ENCODE assay signal across 8 cellular contexts in the genomic region with DNA sequence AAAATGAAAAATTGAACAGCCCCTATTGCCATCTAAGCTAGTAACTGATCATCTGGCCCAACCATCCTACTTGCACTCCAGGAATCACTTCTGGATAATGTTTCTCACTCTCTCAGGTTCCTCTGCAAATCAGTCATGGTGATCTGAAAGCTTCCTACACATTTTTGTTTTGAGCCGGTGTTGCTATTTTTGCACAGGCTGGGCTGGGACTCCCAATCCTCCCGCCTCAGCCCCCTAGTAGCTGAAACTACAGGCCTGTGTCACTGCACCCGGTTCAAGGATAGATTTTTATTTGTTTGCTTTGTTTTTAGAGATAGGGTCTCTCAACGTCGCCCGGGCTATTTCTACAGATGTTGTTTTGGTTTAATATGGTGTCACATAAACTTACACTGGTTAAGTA. TPM values are rescaled to one million over a fixed set of nuclear protein-coding genes. Genes with fewer than 3 reads are reported as not detected.
DNase-seq lines count a peak whose midpoint lies in the region; ATAC-seq and TF ChIP-seq lines count a peak whose summit lies in the region.

No MANE protein-coding gene starts in this region.

- POLR2A ChIA-PET in activated CD8-positive, alpha-beta T cell treated with anti-CD3 and anti-CD28 coated beads for 36 hours (lab: Charles Lee): no interaction called here

- TF ChIP-seq CTCF in activated CD8-positive, alpha-beta T cell treated with anti-CD3 and anti-CD28 coated beads for 36 hours (IDR thresholded peaks at IDR 0.05): no peak
- no peak for TF ChIP-seq CTCF in nephron progenitor cell (IDR thresholded peaks at IDR 0.05)

- H3K27me3 Mint-ChIP-seq in activated CD8-positive, alpha-beta T cell treated with anti-CD3 and anti-CD28 coated beads for 36 hours: peaks cover 3% of the 10 kb centered on the region
- H3K27me3 Mint-ChIP-seq in nephron progenitor cell (ENCODE audit: low read depth, poor library complexity): peaks cover 10% of the 10 kb centered on the region

- intact Hi-C loops in activated CD8-positive, alpha-beta T cell treated with anti-CD3 and anti-CD28 coated beads for 36 hours (cut with micrococcal nuclease): no loop called here

- peaks cover 11% of the 10 kb centered on the region for H3K36me3 Mint-ChIP-seq in activated CD8-positive, alpha-beta T cell treated with anti-CD3 and anti-CD28 coated beads for 36 hours (ENCODE audit: low read depth)
- no peaks in the 10 kb centered on the region for H3K36me3 Mint-ChIP-seq in nephron progenitor cell (ENCODE audit: low read depth)

- H3K9me3 Mint-ChIP-seq in activated CD8-positive, alpha-beta T cell treated with anti-CD3 and anti-CD28 coated beads for 36 hours: peaks cover 7% of the 10 kb centered on the region
- H3K9me3 Mint-ChIP-seq in nephron progenitor cell: no peaks in the 10 kb centered on the region

- CTCF ChIA-PET in activated CD8-positive, alpha-beta T cell treated with anti-CD3 and anti-CD28 coated beads for 36 hours (lab: Charles Lee): interaction anchor here (0.9 to 2.6 kb wide), 5 partner anchors 12 to 524 kb away, joined by 3 to 15 read pairs (median 6); no protein-coding TSS in a partner anchor

- peak overlapping the region; percentile 71 for H3K4me3 Mint-ChIP-seq in activated CD8-positive, alpha-beta T cell treated with anti-CD3 and anti-CD28 coated beads for 36 hours
- no peak overlapping the region for H3K4me3 Mint-ChIP-seq in nephron progenitor cell

- H3K27ac Mint-ChIP-seq in activated CD8-positive, alpha-beta T cell treated with anti-CD3 and anti-CD28 coated beads for 36 hours: peak overlapping the region; percentile 91
- H3K27ac Mint-ChIP-seq in nephron progenitor cell: peak overlapping the region; percentile 6

- no peak for DNase-seq in activated CD8-positive, alpha-beta T cell treated with anti-CD3 and anti-CD28 coated beads for 36 hours
- DNase-seq in nephron progenitor cell (no peak), mucosa of gallbladder (ENCODE audit: low spot score) (no peak), NCI-H2107 (lab: John Stamatoyannopoulos, UW) (no peak)

- peak; percentile 24 for ATAC-seq in GM18870 (IDR thresholded peaks at IDR 0.05; ENCODE audit: unreplicated experiment)
- ATAC-seq in HG02759 (IDR thresholded peaks at IDR 0.05; ENCODE audit: unreplicated experiment): peak; percentile 38
- ATAC-seq in activated CD8-positive, alpha-beta T cell treated with anti-CD3 and anti-CD28 coated beads for 36 hours: no peak
- ATAC-seq in GM19455 (IDR thresholded peaks at IDR 0.05; ENCODE audit: unreplicated experiment): no peak
- no peak for ATAC-seq in HG03097 (IDR thresholded peaks at IDR 0.05; ENCODE audit: low FRiP score, unreplicated experiment)

- peaks cover 14% of the 10 kb centered on the region for H3K4me1 Mint-ChIP-seq in activated CD8-positive, alpha-beta T cell treated with anti-CD3 and anti-CD28 coated beads for 36 hours (ENCODE audit: low read depth)
- peaks cover 13% of the 10 kb centered on the region for H3K4me1 Mint-ChIP-seq in nephron progenitor cell

RNA-seq across cellular contexts. Expression of a gene that starts 40.5 kb away (rescaled TPM):
- not detected for total RNA-seq in activated CD8-positive, alpha-beta T cell treated with anti-CD3 and anti-CD28 coated beads for 36 hours
- total RNA-seq in mucosa of gallbladder: 3.7 TPM

Comparison
In these comparisons a context has a peak if more than half of its experiments do, and no peak if none do; other contexts are left out.
1. ATAC-seq: peak in GM18870 (single experiment) and HG02759 (single experiment); none in activated CD8-positive, alpha-beta T cell treated with anti-CD3 and anti-CD28 coated beads for 36 hours (single experiment), GM19455 (single experiment) and HG03097 (single experiment).